1 cellular context compared by ENCODE assay signal in the genomic region with DNA sequence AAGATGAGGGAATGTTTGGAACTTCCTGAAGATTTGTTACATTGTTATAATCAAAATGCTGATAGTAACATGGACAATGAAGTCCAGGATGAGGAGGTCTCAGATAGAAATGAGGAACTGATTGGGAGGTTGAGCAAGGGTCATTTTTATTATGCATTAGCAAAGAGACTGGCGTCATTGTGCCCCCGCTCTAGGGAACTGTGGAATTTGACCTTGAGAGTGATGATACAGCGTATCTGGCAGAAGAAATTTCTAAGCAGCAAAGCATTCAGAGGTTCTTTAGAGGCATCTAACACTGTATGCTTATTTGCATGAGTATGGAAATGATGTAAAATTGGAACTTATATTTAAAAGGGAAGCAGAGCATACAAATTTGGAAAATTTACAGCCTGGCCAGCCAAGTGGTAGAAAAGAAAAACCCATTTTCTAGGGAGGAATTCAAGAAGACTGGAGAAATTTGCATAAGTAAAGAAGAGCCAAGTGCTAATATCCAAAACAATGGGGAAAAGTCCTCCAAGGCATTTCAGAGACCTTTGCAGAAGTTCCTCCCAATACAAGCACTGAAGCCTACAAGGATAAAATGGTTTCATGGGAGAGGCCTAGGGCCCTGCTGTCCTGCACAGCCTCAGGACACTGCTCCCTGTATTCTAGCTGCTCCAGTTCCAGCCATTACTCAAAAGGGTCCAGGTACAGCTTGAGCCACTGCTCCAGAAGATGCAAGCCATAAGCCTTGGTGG.
TF ChIP-seq lines count a peak whose summit lies in the region.

No MANE protein-coding gene starts in this region.

TF ChIP-seq in H1, 55 proteins besides CTCF, POLR2A, EP300 and RAD21:
- no peak for TF ChIP-seq SUZ12 (IDR thresholded peaks at IDR 0.05; ENCODE audit: low read length)
- no peak for TF ChIP-seq HDAC6 (IDR thresholded peaks at IDR 0.05; ENCODE audit: low read depth, low read length)
- no peak for TF ChIP-seq SRF (IDR thresholded peaks at IDR 0.05; ENCODE audit: low read depth, low read length)
- no peak for TF ChIP-seq CREB1 (IDR thresholded peaks at IDR 0.05)
- TF ChIP-seq SIN3A (conservative IDR thresholded peaks at IDR 0.05 in 1 of 2, IDR thresholded peaks at IDR 0.05 in 1 of 2; ENCODE audit: low read depth in 1 of 2, low read length in 2 of 2), result no peak
- TF ChIP-seq, protein P1, sequence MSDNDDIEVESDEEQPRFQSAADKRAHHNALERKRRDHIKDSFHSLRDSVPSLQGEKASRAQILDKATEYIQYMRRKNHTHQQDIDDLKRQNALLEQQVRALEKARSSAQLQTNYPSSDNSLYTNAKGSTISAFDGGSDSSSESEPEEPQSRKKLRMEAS (IDR thresholded peaks at IDR 0.05), result no peak
- no peak for TF ChIP-seq SIRT6 (IDR thresholded peaks at IDR 0.05; ENCODE audit: low read length)
- no peak for TF ChIP-seq EGR1 (IDR thresholded peaks at IDR 0.05; ENCODE audit: borderline replicate concordance, low read depth, low read length)
- TF ChIP-seq RBBP5 (IDR thresholded peaks at IDR 0.05; ENCODE audit: borderline replicate concordance, low read depth, low read length), result no peak
- TF ChIP-seq CBX8 (IDR thresholded peaks at IDR 0.05; ENCODE audit: borderline replicate concordance, low read depth, low read length), result no peak
- TF ChIP-seq GABPA (IDR thresholded peaks at IDR 0.05; ENCODE audit: borderline replicate concordance, insufficient read depth, low read length), result no peak
- no peak for TF ChIP-seq BRCA1 (IDR thresholded peaks at IDR 0.05; ENCODE audit: low read depth, low read length)
- TF ChIP-seq TBP (IDR thresholded peaks at IDR 0.05; ENCODE audit: low read depth, low read length), result no peak
- no peak for TF ChIP-seq POLR2AphosphoS5 (IDR thresholded peaks at IDR 0.05; ENCODE audit: low read depth, low read length)
- TF ChIP-seq E2F6 (IDR thresholded peaks at IDR 0.05), result no peak
- no peak for TF ChIP-seq RFX5 (IDR thresholded peaks at IDR 0.05; ENCODE audit: borderline replicate concordance, low read depth, low read length)
